In genomic region chr6:43468748-43469681, GRCh38 we compare ENCODE assay signal across 2 cellular contexts.
A peak's percentile ranks its signal among the peaks of the same experiment; 100 is the strongest.
TF ChIP-seq lines count a peak whose summit lies in the region.

No MANE protein-coding gene starts in this region.

TF ChIP-seq in Ishikawa, 13 proteins besides CTCF, POLR2A, EP300 and RAD21:
- TF ChIP-seq TAF1 (IDR thresholded peaks at IDR 0.05; ENCODE audit: low read depth) (no peak), REST (IDR thresholded peaks at IDR 0.05; ENCODE audit: low read depth) (no peak), YY1 (IDR thresholded peaks at IDR 0.05; ENCODE audit: low read depth) (0 out of 2 replicates have a peak, but pooled peaks have one; percentile 20), MAX (IDR thresholded peaks at IDR 0.05) (no peak), USF1 (IDR thresholded peaks at IDR 0.05) (no peak), NFIC (IDR thresholded peaks at IDR 0.05) (no peak), TEAD4 (IDR thresholded peaks at IDR 0.05) (no peak)
TF ChIP-seq in Ishikawa: peak in this region for 1.

TF ChIP-seq in K562, 482 proteins besides CTCF, POLR2A, EP300 and RAD21:
- TF ChIP-seq CBX3 (IDR thresholded peaks at IDR 0.05; ENCODE audit: borderline replicate concordance in 1 of 2, low read length in 2 of 2) (no peak), SRSF7 (optimal IDR thresholded peaks at IDR 0.05; ENCODE audit: low read depth, low read length) (no peak), FOXA3 (CRISPR knock-in tag; conservative IDR thresholded peaks at IDR 0.05 in 1 of 2, IDR thresholded peaks at IDR 0.05 in 1 of 2) (no peak), TAF15 (IDR thresholded peaks at IDR 0.05; ENCODE audit: low read depth, low read length) (no peak), ZKSCAN3 (CRISPR knock-in tag; IDR thresholded peaks at IDR 0.05) (no peak), ZNF445 (CRISPR knock-in tag; IDR thresholded peaks at IDR 0.05; ENCODE audit: low read depth) (no peak), ZNF766 (CRISPR knock-in tag; conservative IDR thresholded peaks at IDR 0.05) (no peak), PPARD (CRISPR knock-in tag; IDR thresholded peaks at IDR 0.05) (no peak)
